7 cellular contexts compared by ENCODE assay signal in genomic region chr9:87516222-87516930, GRCh38. TPM values are rescaled to one million over a fixed set of nuclear protein-coding genes. Genes with fewer than 3 reads are reported as not detected.
DNase-seq lines count a peak whose midpoint lies in the region; ATAC-seq, FAIRE-seq and TF ChIP-seq lines count a peak whose summit lies in the region.

No MANE protein-coding gene starts in this region.

- DNase-seq in KBM-7 = peak; percentile 80
- DNase-seq in chondrocyte (ENCODE audit: low spot score) = no peak
- peak; percentile 83 for DNase-seq in lower lobe of right lung
- DNase-seq in type B pancreatic cell (ENCODE audit: extremely low spot score, unreplicated experiment) = no peak
- DNase-seq in D721Med (ENCODE audit: insufficient read length, low spot score) = no peak
- DNase-seq in activated T-cell treated with anti-CD3 and anti-CD28 coated beads, Interleukin-2, amount 50 U/mL, for 24 hours = no peak

- H3K27me3 ChIP-seq in lower lobe of right lung (ENCODE audit: low read depth) = no peaks in the 10 kb centered on the region

- in situ Hi-C loops in KBM-7 (cut with MboI; ENCODE audit: low pct_unique_long_range_greater_than_20kb, low sequenced_read_pairs) = no loop called here

- H3K36me3 Mint-ChIP-seq in chondrocyte (ENCODE audit: low read depth) = peaks cover 19% of the 10 kb centered on the region
- H3K36me3 Mint-ChIP-seq in type B pancreatic cell = peaks cover 62% of the 10 kb centered on the region
- no peaks in the 10 kb centered on the region for H3K36me3 Mint-ChIP-seq in activated T-cell treated with anti-CD3 and anti-CD28 coated beads, Interleukin-2, amount 50 U/mL, for 24 hours (ENCODE audit: low read depth)

- no peaks in the 10 kb centered on the region for H3K9me3 ChIP-seq in lower lobe of right lung

- H3K4me3 Mint-ChIP-seq in chondrocyte (ENCODE audit: unreplicated experiment) = no peak overlapping the region
- no peak overlapping the region for H3K4me3 Mint-ChIP-seq in type B pancreatic cell
- no peak overlapping the region for H3K4me3 Mint-ChIP-seq in activated T-cell treated with anti-CD3 and anti-CD28 coated beads, Interleukin-2, amount 50 U/mL, for 24 hours

- H3K4me3 ChIP-seq in lower lobe of right lung = no peak overlapping the region

- intact Hi-C loops in lower lobe of right lung (cut with DNase I) = no loop called here

- H3K4me1 ChIP-seq in lower lobe of right lung = peaks cover 80% of the 10 kb centered on the region

- H3K4me1 Mint-ChIP-seq in chondrocyte (ENCODE audit: low read depth) (peaks cover 50% of the 10 kb centered on the region), type B pancreatic cell (ENCODE audit: unreplicated experiment) (peaks cover 41% of the 10 kb centered on the region)
- peaks cover 4% of the 10 kb centered on the region for H3K4me1 Mint-ChIP-seq in activated T-cell treated with anti-CD3 and anti-CD28 coated beads, Interleukin-2, amount 50 U/mL, for 24 hours (ENCODE audit: low read depth)

- TF ChIP-seq CTCF in chondrocyte (IDR thresholded peaks at IDR 0.05) (no peak), lower lobe of right lung (IDR thresholded peaks at IDR 0.05) (no peak), type B pancreatic cell (conservative IDR thresholded peaks at IDR 0.05) (no peak), D721Med (IDR thresholded peaks at IDR 0.05; ENCODE audit: insufficient read depth, missing control alignments) (no peak)

- no peaks in the 10 kb centered on the region for H3K36me3 ChIP-seq in lower lobe of right lung

- ATAC-seq in lower lobe of right lung = peak; percentile 83 to 86
- ATAC-seq in GM19035 (IDR thresholded peaks at IDR 0.05; ENCODE audit: unreplicated experiment) = no peak

- FAIRE-seq in D721Med (lab: Jason Lieb, UNC) = no peak

- H3K27ac ChIP-seq in lower lobe of right lung = peak overlapping the region; percentile 64

- H3K9me3 Mint-ChIP-seq in chondrocyte (ENCODE audit: low read depth) (peaks cover 3% of the 10 kb centered on the region), type B pancreatic cell (peaks cover 4% of the 10 kb centered on the region)
- H3K9me3 Mint-ChIP-seq in activated T-cell treated with anti-CD3 and anti-CD28 coated beads, Interleukin-2, amount 50 U/mL, for 24 hours = no peaks in the 10 kb centered on the region

- H3K27ac Mint-ChIP-seq in chondrocyte (ENCODE audit: unreplicated experiment) (peak overlapping the region; percentile 57), type B pancreatic cell (peak overlapping the region; percentile 62)
- no peak overlapping the region for H3K27ac Mint-ChIP-seq in activated T-cell treated with anti-CD3 and anti-CD28 coated beads, Interleukin-2, amount 50 U/mL, for 24 hours

- H3K27me3 Mint-ChIP-seq in chondrocyte (ENCODE audit: low read depth) (no peaks in the 10 kb centered on the region), type B pancreatic cell (no peaks in the 10 kb centered on the region)
- H3K27me3 Mint-ChIP-seq in activated T-cell treated with anti-CD3 and anti-CD28 coated beads, Interleukin-2, amount 50 U/mL, for 24 hours = peaks cover 24% of the 10 kb centered on the region

RNA-seq across cellular contexts. Expression of gene DAPK1, which starts 18.7 kb away (rescaled TPM):
- total RNA-seq in chondrocyte (87.9 to 104 TPM (median 102 TPM) in 3 replicates), lower lobe of right lung (196 TPM), type B pancreatic cell (ENCODE audit: low replicate concordance) (160 and 246 TPM in 2 replicates)

Comparison
In these comparisons a context has a peak if more than half of its experiments do, and no peak if none do; other contexts are left out.
1. DNase-seq: peak in KBM-7 (single experiment) and lower lobe of right lung (single experiment); none in chondrocyte (single experiment), type B pancreatic cell (single experiment), D721Med (single experiment) and activated T-cell treated with anti-CD3 and anti-CD28 coated beads, Interleukin-2, amount 50 U/mL, for 24 hours (single experiment).